9 cellular contexts compared by ENCODE assay signal in the genomic region with DNA sequence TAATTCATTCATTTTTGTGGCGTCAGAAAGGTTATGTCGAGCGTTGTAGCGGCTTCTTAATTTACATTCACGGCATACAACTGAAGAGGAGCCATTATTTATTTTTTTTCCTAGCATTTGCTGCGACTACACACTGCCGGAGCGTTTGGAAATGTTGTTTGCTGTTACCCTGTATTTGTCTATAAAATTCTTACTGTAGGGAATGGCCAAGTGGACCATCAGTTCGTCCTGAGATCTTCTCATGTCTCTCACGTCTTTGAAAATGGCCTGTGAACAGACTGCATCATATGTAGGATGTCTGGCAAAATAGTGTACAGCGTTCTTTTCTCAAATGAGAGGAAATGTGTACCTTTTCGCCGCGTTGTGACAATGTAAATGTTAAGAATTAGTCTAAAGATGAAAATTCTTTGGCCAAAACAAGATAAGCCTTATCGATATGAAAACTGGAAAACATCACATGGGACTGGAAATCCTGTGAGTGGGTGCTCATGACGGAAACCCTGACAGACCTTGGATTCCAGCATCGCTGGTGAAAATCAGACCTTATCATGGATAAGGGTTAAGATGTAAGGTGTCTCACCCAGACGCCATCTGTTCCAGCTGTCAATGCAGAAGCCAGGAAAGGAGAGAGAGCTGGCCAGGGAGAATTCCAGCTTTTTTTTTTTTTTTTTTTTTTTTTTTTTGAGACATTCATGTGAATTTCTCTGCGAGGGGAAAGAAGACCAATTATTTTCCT. TPM values are rescaled to one million over a fixed set of nuclear protein-coding genes. Genes with fewer than 3 reads are reported as not detected.
DNase-seq lines count a peak whose midpoint lies in the region; ATAC-seq, FAIRE-seq and TF ChIP-seq lines count a peak whose summit lies in the region.
"Had no signal": no experiment of that assay in that cellular context is flagged by ENCODE, and none has a peak within 500 bp of the region (broad histone marks: within the 10 kb centered on the region; RNA-seq: fewer than 3 reads in every experiment).

No MANE protein-coding gene starts in this region.

- H3K4me3 ChIP-seq in Panc1 (ENCODE audit: low read depth in 2 of 2, low read length in 2 of 2), result peak overlapping the region; percentile 74 to 86
- peak overlapping the region; percentile 69 for H3K4me3 ChIP-seq in epithelial cell of proximal tubule (ENCODE audit: low read depth, low read length)
- peak overlapping the region; percentile 69 to 87 for H3K4me3 ChIP-seq in prostate gland

- CTCF ChIA-PET in Panc1 (lab: Charles Lee), result no interaction called here
- CTCF ChIA-PET in HEK293T (lab: Yijun Ruan, JAX), result no interaction called here

- in situ Hi-C loops in Panc1 (cut with HindIII; ENCODE audit: low pct_unique_long_range_greater_than_20kb, low sequenced_read_pairs), result no loop called here

- H3K9me3 ChIP-seq in Panc1 (ENCODE audit: control insufficient read depth, insufficient read depth, low read depth, low read length), result no peaks in the 10 kb centered on the region
- no peaks in the 10 kb centered on the region for H3K9me3 ChIP-seq in prostate gland

- H3K4me1 ChIP-seq in Panc1 (ENCODE audit: control insufficient read depth, insufficient read depth, low read length) (peaks cover 15% of the 10 kb centered on the region), prostate gland (replicated peaks) (no peaks in the 10 kb centered on the region)

- POLR2A ChIA-PET in Panc1 (lab: Charles Lee) (no interaction called here), HEK293T (lab: Yijun Ruan, JAX) (no interaction called here)

- no peak for TF ChIP-seq CTCF in Panc1 (IDR thresholded peaks at IDR 0.05)
- no peak for TF ChIP-seq CTCF in epithelial cell of proximal tubule (conservative IDR thresholded peaks at IDR 0.05; ENCODE audit: low read depth, low read length)
- TF ChIP-seq CTCF in prostate gland (IDR thresholded peaks at IDR 0.05), result no peak

- BruUV-seq in Panc1 (replicated peaks; lab: Mats Ljungman, UMichigan), result TSS peak; percentile 82

- FAIRE-seq in GM18507 (lab: Jason Lieb, UNC), result peak; percentile 50
- FAIRE-seq: TTC549 had no signal

- no peak for DNase-seq in GM18507 (ENCODE audit: extremely low spot score, insufficient read length, low read depth)
- no peak for DNase-seq in Panc1 (ENCODE audit: low read depth, low spot score)
- DNase-seq in epithelial cell of proximal tubule (ENCODE audit: low read depth), result no peak
- no peak for DNase-seq in prostate gland (ENCODE audit: low spot score)
- DNase-seq in NCI-H345 (lab: John Stamatoyannopoulos, UW), result no peak
- DNase-seq in HEK293T (ENCODE audit: extremely low spot score), result no peak
- no peak for DNase-seq in NCI-H146 (lab: John Stamatoyannopoulos, UW)

- peak overlapping the region; percentile 86 for H3K27ac ChIP-seq in Panc1 (ENCODE audit: low read length)
- H3K27ac ChIP-seq in prostate gland, result peak overlapping the region; percentile 74 to 79

- no peak for TF ChIP-seq POLR2A in prostate gland (IDR thresholded peaks at IDR 0.05)

- no peaks in the 10 kb centered on the region; the same call in 1 of the 2 replicates for H3K36me3 ChIP-seq in Panc1 (ENCODE audit: control insufficient read depth, insufficient read depth, low read length)
- H3K36me3 ChIP-seq in prostate gland, result no peaks in the 10 kb centered on the region

- intact Hi-C loops in Panc1 (cut with micrococcal nuclease; ENCODE audit: unreplicated experiment), result no loop called here
- intact Hi-C loops in prostate gland (cut with DNase I), result no loop called here

- H3K27me3 ChIP-seq in Panc1 (ENCODE audit: control insufficient read depth, insufficient read depth, low read length) (no peaks in the 10 kb centered on the region), prostate gland (replicated peaks; ENCODE audit: insufficient read depth) (no peaks in the 10 kb centered on the region)

- WGBS in prostate gland, result 17% methylated on average over 19 of the region's 19 CpGs

- ATAC-seq in Panc1 (no peak), HG03439 (IDR thresholded peaks at IDR 0.05; ENCODE audit: unreplicated experiment) (no peak)

TF ChIP-seq in HEK293T, 16 proteins besides CTCF, POLR2A, EP300 and RAD21:
- TF ChIP-seq HDGF (IDR thresholded peaks at IDR 0.05; ENCODE audit: borderline replicate concordance) (no peak), ELF4 (IDR thresholded peaks at IDR 0.05) (no peak), ARNT (IDR thresholded peaks at IDR 0.05) (no peak)

RNA-seq across cellular contexts. Expression of a gene that starts 1.5 kb away (rescaled TPM):
- 37.6 TPM for total RNA-seq in Panc1 (2021; ENCODE audit: unreplicated experiment)
- 32.3 TPM for polyA plus RNA-seq in Panc1 (2012; ENCODE audit: insufficient read length)
- total RNA-seq in epithelial cell of proximal tubule, result 18.9 and 21.9 TPM in 2 replicates
- 10 to 100 TPM in 1 of 2 donors, 1 to 10 TPM in 1; 8.3 to 22.0 TPM for total RNA-seq in prostate gland
